ENCODE assay signal across 10 cellular contexts in the genomic region with DNA sequence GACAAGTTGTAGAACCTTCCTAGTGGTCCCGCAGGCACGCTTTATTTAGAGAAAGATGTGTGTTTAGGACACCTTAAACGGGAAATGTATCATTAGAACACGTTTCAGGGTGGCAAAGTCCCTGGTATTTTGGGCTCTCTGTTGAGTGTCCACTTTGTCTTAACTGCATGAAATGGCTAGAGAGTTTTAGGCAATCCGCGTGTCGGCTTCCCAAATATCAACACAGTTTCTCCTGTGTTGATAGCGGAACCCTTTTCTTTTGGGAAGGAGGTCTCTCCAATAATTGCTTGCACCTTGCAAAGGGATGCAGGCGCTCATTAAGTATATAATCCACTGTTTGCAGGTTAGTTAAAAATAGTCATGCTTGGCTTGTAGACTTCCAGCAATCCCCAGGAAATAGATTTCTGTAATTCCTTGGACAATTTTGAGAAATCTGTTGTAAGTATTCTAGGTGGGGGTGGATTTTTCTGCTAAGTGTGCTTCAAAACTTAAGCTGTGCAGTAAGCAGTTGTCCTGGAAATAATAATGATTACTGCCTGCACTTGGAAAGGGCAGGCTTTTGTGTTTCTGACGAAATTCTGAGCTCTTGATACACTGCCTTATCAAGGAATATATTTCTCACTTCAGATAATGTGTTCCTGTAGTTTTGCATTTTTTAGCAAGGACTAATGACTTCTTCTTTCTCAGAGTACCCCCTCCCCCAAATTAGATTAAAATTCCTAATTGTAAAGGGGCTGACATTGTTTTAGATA. TPM values are rescaled to one million over a fixed set of nuclear protein-coding genes. Genes with fewer than 3 reads are reported as not detected.
DNase-seq lines count a peak whose midpoint lies in the region; ATAC-seq and TF ChIP-seq lines count a peak whose summit lies in the region.
"Had no signal": no experiment of that assay in that cellular context is flagged by ENCODE, and none has a peak within 500 bp of the region (broad histone marks: within the 10 kb centered on the region; RNA-seq: fewer than 3 reads in every experiment).

No MANE protein-coding gene starts in this region.

- no peaks in the 10 kb centered on the region for H3K36me3 Mint-ChIP-seq in osteocyte (ENCODE audit: unreplicated experiment)

- H3K27ac Mint-ChIP-seq in osteocyte (ENCODE audit: unreplicated experiment), result peak overlapping the region; percentile 8

- POLR2A ChIA-PET in PC-9 (lab: Charles Lee; ENCODE audit: unreplicated experiment), result no interaction called here

- no peaks in the 10 kb centered on the region for H4K20me1 ChIP-seq in PC-9 (ENCODE audit: insufficient read depth)

- peak overlapping the region; percentile 69 for H3K4me3 Mint-ChIP-seq in osteocyte (ENCODE audit: unreplicated experiment)

- H3F3A ChIP-seq in PC-9 (ENCODE audit: insufficient read depth, low read depth), result peaks cover 20% of the 10 kb centered on the region

- H3K27me3 ChIP-seq in PC-9 (ENCODE audit: insufficient read depth, low read depth), result no peaks in the 10 kb centered on the region

- H3K4me2 ChIP-seq in PC-9, result peak overlapping the region; percentile 82

- H3K79me2 ChIP-seq in PC-9 (ENCODE audit: low read depth), result 0 out of 2 replicates have a peak, but pooled peaks cover 8% of the 10 kb centered on the region

- H3K27me3 Mint-ChIP-seq in osteocyte (ENCODE audit: unreplicated experiment), result no peaks in the 10 kb centered on the region

- intact Hi-C loops in PC-9 (cut with micrococcal nuclease; ENCODE audit: unreplicated experiment), result no loop called here

- peak overlapping the region; percentile 84 for H2AFZ ChIP-seq in PC-9

- no peak for TF ChIP-seq CTCF in PC-9 (conservative IDR thresholded peaks at IDR 0.05)
- no peak for TF ChIP-seq CTCF in osteocyte (IDR thresholded peaks at IDR 0.05)

- BruUV-seq in PC-9 (replicated peaks; lab: Mats Ljungman, UMichigan), result no TSS peak

- H3K9me2 ChIP-seq in PC-9 (ENCODE audit: insufficient read depth), result no peaks in the 10 kb centered on the region

- CTCF ChIA-PET in PC-9 (lab: Charles Lee), result no interaction called here

- peak overlapping the region; percentile 70 for H3K4me3 ChIP-seq in PC-9

- no peak for TF ChIP-seq POLR2A in GM18505 (IDR thresholded peaks at IDR 0.05; ENCODE audit: borderline replicate concordance, extremely low read depth, insufficient read depth, insufficient read length)

- peaks cover 33% of the 10 kb centered on the region for H3K4me1 Mint-ChIP-seq in osteocyte (ENCODE audit: unreplicated experiment)

- no peaks in the 10 kb centered on the region for H3K36me3 ChIP-seq in PC-9 (ENCODE audit: low read depth)

- H3K4me1 ChIP-seq in PC-9 (replicated peaks; ENCODE audit: insufficient read depth), result peaks cover 32% of the 10 kb centered on the region

- H3K27ac ChIP-seq in PC-9, result no peak overlapping the region

- in situ Hi-C loops in KBM-7 (cut with MboI; ENCODE audit: low pct_unique_long_range_greater_than_20kb, low sequenced_read_pairs), result no loop called here

- H3K9me3 ChIP-seq in PC-9 (ENCODE audit: insufficient read depth, low read depth), result no peaks in the 10 kb centered on the region

- DNase-seq in ELR (ENCODE audit: low read depth) (peak; percentile 26), PC-9 (no peak), fibroblast of gingiva (ENCODE audit: low read depth) (peak; percentile 7), osteocyte (ENCODE audit: extremely low spot score, unreplicated experiment) (no peak), NCI-H2227 treated with DMSO at 0.1 percent for 48 hours (lab: John Stamatoyannopoulos, UW) (no peak), KBM-7 (no peak), NCI-H2171 (lab: John Stamatoyannopoulos, UW) (no peak)
- DNase-seq: GF-D8; NK-92 treated with Interleukin-12 subunit alpha and Interleukin-12 subunit beta, amount 100 ng/mL, for 24 hours had no signal

- no peak for ATAC-seq in GM18505 (IDR thresholded peaks at IDR 0.05; ENCODE audit: unreplicated experiment)

- H3K9me3 Mint-ChIP-seq in osteocyte (ENCODE audit: unreplicated experiment), result no peaks in the 10 kb centered on the region

RNA-seq across cellular contexts. Expression of a gene that starts 1.4 kb away (rescaled TPM):
- total RNA-seq in PC-9 (2021), result 2.0 and 3.5 TPM in 2 replicates
- 7.2 and 7.6 TPM in 2 replicates for total RNA-seq in osteocyte

Comparison
In these comparisons a context has a peak if more than half of its experiments do, and no peak if none do; other contexts are left out.
1. DNase-seq: peak in ELR (single experiment) and fibroblast of gingiva (single experiment); none in PC-9 (0 of 2), osteocyte (single experiment), NCI-H2227 treated with DMSO at 0.1 percent for 48 hours (single experiment), KBM-7 (single experiment) and NCI-H2171 (single experiment).